12 cellular contexts compared by ENCODE assay signal in the genomic region with DNA sequence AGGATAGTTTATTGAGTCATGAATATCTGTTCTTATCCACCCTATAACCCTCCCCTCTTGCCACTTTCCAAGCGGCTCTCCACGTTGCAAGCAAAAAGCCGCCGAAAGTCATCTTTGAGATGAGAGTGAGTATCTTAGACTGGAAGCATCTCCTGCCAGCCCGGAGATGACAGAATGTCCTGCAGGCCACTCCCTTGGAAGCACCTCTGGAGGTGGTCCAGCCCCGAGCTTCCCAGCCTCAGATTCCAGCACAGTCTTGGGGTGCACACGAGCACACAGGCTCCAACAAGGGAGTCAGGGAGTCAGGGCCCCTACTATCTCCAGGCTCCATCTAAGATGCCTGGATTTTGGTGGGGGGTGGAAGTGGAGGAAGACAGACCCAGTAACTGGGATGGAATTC. TPM values are rescaled to one million over a fixed set of nuclear protein-coding genes. Genes with fewer than 3 reads are reported as not detected.
"Had no signal": no experiment of that assay in that cellular context is flagged by ENCODE, and none has a peak within 500 bp of the region (broad histone marks: within the 10 kb centered on the region; RNA-seq: fewer than 3 reads in every experiment).

No MANE protein-coding gene starts in this region.

- H3K27ac ChIP-seq: psoas muscle, right lobe of liver had no signal

- H3K36me3 ChIP-seq: right lobe of liver, suprapubic skin had no signal

- ATAC-seq: activated T-cell treated with anti-CD3 and anti-CD28 coated beads, Interleukin-2, amount 50 U/mL, for 4 hours; stimulated activated naive CD8-positive, alpha-beta T cell treated with anti-CD3 and anti-CD28 coated beads, Interleukin-15, Interleukin-2, amounts not matched to agents 100 U/mL and 50 U/mL, for 24 hours had no signal

- H3K27ac Mint-ChIP-seq: activated CD4-positive, alpha-beta memory T cell treated with anti-CD3 and anti-CD28 coated beads, Interleukin-2, amount 10 ng/mL, durations not matched to agents 7 days and 5 days; activated naive CD8-positive, alpha-beta T cell; WTC11 had no signal

- H3K4me1 ChIP-seq: psoas muscle had no signal

- H3K9me3 Mint-ChIP-seq: activated CD4-positive, alpha-beta memory T cell treated with anti-CD3 and anti-CD28 coated beads, Interleukin-2, amount 10 ng/mL, durations not matched to agents 7 days and 5 days; activated T-cell treated with anti-CD3 and anti-CD28 coated beads, Interleukin-2, amount 50 U/mL, for 4 hours; WTC11 had no signal

- H3K36me3 Mint-ChIP-seq: activated naive CD8-positive, alpha-beta T cell; WTC11 had no signal

- DNase-seq: activated CD4-positive, alpha-beta memory T cell treated with anti-CD3 and anti-CD28 coated beads, Interleukin-2, amount 10 ng/mL, durations not matched to agents 7 days and 5 days; activated CD4-positive, alpha-beta T cell treated with anti-CD3 and anti-CD28 coated beads for 4 hours; activated effector memory CD4-positive, alpha-beta T cell treated with anti-CD3 and anti-CD28 coated beads, Interleukin-2, amount 50 U/mL, for 16 hours; activated T-cell treated with anti-CD3 and anti-CD28 coated beads, Interleukin-2, amount 50 U/mL, for 4 hours; right lobe of liver; stimulated activated naive CD8-positive, alpha-beta T cell treated with anti-CD3 and anti-CD28 coated beads, Interleukin-15, Interleukin-2, amounts not matched to agents 100 U/mL and 50 U/mL, for 24 hours had no signal

- H3K9me3 ChIP-seq: psoas muscle, right lobe of liver, suprapubic skin had no signal

- H3K27me3 ChIP-seq: right lobe of liver had no signal

- H3K4me3 Mint-ChIP-seq: activated CD4-positive, alpha-beta memory T cell treated with anti-CD3 and anti-CD28 coated beads, Interleukin-2, amount 10 ng/mL, durations not matched to agents 7 days and 5 days; activated naive CD8-positive, alpha-beta T cell; activated T-cell treated with anti-CD3 and anti-CD28 coated beads, Interleukin-2, amount 50 U/mL, for 4 hours; WTC11 had no signal

- H3K4me3 ChIP-seq: psoas muscle, right lobe of liver, suprapubic skin had no signal

RNA-seq across cellular contexts. Expression of a gene that starts 5.5 kb away (rescaled TPM):
- total RNA-seq: activated CD4-positive, alpha-beta memory T cell treated with anti-CD3 and anti-CD28 coated beads, Interleukin-2, amount 10 ng/mL, durations not matched to agents 7 days and 5 days; T-helper 1 cell treated with Interleukin-12 subunit alpha and Interleukin-12 subunit beta and Interleukin-4 antibody, amounts not matched to agents 30 ng/mL and 1 ng/mL, for 36 hours had no signal
- polyA plus RNA-seq: neural cell had no signal
